ENCODE assay signal across 1 cellular context in the genomic region with DNA sequence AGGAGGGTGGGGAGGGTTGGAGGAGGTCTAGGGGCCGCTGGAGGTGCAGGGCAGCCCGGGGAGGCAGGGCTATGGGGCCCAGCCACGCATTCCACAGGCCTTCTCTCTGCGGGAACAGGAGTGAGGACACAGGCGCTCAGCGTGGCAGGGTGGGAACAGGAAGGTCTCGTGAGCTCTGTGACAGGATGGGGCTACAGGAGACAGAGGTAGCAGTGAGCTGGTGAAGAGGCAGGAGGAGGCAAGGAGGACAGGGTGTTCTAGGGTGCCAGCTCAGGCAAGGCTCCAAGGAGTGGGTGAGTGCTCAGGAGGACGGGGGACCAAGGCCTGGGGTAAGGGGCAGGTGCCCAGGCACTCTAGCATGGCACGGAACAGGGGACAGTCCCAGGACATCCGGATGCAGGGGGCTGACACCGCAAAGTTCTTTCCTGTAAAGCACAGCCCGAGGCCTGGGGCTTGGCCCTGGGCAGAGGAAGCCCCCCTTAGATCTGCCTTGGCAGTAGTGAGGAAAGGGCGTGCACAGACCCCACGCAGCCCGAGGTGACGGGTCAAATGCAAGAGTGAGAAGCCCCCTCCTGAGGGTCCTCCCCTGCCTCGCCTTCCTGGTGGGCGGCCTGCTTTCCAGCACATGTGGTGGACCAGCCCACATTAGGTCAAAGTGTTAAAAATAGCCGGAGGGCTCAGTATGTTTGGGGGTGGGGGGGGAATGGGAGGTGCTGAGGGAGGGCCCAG.
TF ChIP-seq lines count a peak whose summit lies in the region.

No MANE protein-coding gene starts in this region.

TF ChIP-seq in HEK293, 187 proteins besides CTCF, POLR2A, EP300 and RAD21 (continued from another document):
- TF ChIP-seq HIC1 (tag by site-specific recombination; IDR thresholded peaks at IDR 0.05) (peak; percentile 83), PATZ1 (tag by site-specific recombination; IDR thresholded peaks at IDR 0.05) (no peak), ZBTB48 (tag by site-specific recombination; IDR thresholded peaks at IDR 0.05) (peak; percentile 63), ZBTB20 (tag by site-specific recombination; IDR thresholded peaks at IDR 0.05) (peak; percentile 42; the same call in 1 of the 2 replicates), ZNF629 (tag by site-specific recombination; IDR thresholded peaks at IDR 0.05) (no peak), ZNF48 (tag by site-specific recombination; IDR thresholded peaks at IDR 0.05) (no peak), GLIS2 (tag by site-specific recombination; IDR thresholded peaks at IDR 0.05) (peak; percentile 46; the same call in 1 of the 2 replicates), SCRT2 (tag by site-specific recombination; IDR thresholded peaks at IDR 0.05) (0 out of 2 replicates have a peak, but pooled peaks have one; percentile 12), INSM2 (tag by site-specific recombination; IDR thresholded peaks at IDR 0.05) (0 out of 2 replicates have a peak, but pooled peaks have one; percentile 13)
- TF ChIP-seq, protein P1, sequence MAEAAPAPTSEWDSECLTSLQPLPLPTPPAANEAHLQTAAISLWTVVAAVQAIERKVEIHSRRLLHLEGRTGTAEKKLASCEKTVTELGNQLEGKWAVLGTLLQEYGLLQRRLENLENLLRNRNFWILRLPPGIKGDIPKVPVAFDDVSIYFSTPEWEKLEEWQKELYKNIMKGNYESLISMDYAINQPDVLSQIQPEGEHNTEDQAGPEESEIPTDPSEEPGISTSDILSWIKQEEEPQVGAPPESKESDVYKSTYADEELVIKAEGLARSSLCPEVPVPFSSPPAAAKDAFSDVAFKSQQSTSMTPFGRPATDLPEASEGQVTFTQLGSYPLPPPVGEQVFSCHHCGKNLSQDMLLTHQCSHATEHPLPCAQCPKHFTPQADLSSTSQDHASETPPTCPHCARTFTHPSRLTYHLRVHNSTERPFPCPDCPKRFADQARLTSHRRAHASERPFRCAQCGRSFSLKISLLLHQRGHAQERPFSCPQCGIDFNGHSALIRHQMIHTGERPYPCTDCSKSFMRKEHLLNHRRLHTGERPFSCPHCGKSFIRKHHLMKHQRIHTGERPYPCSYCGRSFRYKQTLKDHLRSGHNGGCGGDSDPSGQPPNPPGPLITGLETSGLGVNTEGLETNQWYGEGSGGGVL (tag by site-specific recombination; IDR thresholded peaks at IDR 0.05): no peak
